Comparison of ENCODE assay signal across 17 cellular contexts in genomic region chr12:7972734-7973488, GRCh38. TPM values are rescaled to one million over a fixed set of nuclear protein-coding genes. Genes with fewer than 3 reads are reported as not detected.
DNase-seq lines count a peak whose midpoint lies in the region; ATAC-seq, FAIRE-seq and TF ChIP-seq lines count a peak whose summit lies in the region.
"Had no signal": no experiment of that assay in that cellular context is flagged by ENCODE, and none has a peak within 500 bp of the region (broad histone marks: within the 10 kb centered on the region; RNA-seq: fewer than 3 reads in every experiment).

No MANE protein-coding gene starts in this region.

- no peak for ATAC-seq in CD4-positive, alpha-beta T cell (ENCODE audit: poor library complexity)
- ATAC-seq in GM23338: no peak
- ATAC-seq in HG02759 (IDR thresholded peaks at IDR 0.05; ENCODE audit: unreplicated experiment): no peak
- ATAC-seq: gastroesophageal sphincter had no signal

- no peak for FAIRE-seq in HTR-8/SVneo (lab: Jason Lieb, UNC)
- FAIRE-seq: G401.6, islet of Langerhans, TTC549 had no signal

- H3K27me3 Mint-ChIP-seq in CD4-positive, alpha-beta T cell: no peaks in the 10 kb centered on the region
- H3K27me3 Mint-ChIP-seq in GM23338 (ENCODE audit: insufficient read depth, low read depth, poor library complexity) (peaks cover 12% of the 10 kb centered on the region), nephron (ENCODE audit: low read depth) (no peaks in the 10 kb centered on the region)
- H3K27me3 Mint-ChIP-seq in activated naive CD8-positive, alpha-beta T cell: no peaks in the 10 kb centered on the region

- no peaks in the 10 kb centered on the region for H3K9me3 ChIP-seq in CD4-positive, alpha-beta T cell (ENCODE audit: control insufficient read depth, low read length)
- H3K9me3 ChIP-seq in mesenchymal stem cell (ENCODE audit: control insufficient read depth, low read length) (no peaks in the 10 kb centered on the region), mammary epithelial cell (replicated peaks; ENCODE audit: insufficient read depth, low read length) (no peaks in the 10 kb centered on the region)
- H3K9me3 ChIP-seq: gastroesophageal sphincter, right lobe of liver had no signal

- peaks cover 36% of the 10 kb centered on the region for H3F3A ChIP-seq in GM23338 (replicated peaks; ENCODE audit: low read depth)

- H3K27ac ChIP-seq in CD4-positive, alpha-beta T cell (ENCODE audit: low read depth, low read length): no peak overlapping the region
- H3K27ac ChIP-seq in GM23338 (ENCODE audit: low read depth) (peak overlapping the region; percentile 84), mesenchymal stem cell (ENCODE audit: low read length, poor library complexity, severe bottlenecking) (no peak overlapping the region), mammary epithelial cell (ENCODE audit: insufficient read depth, low read depth, low read length) (no peak overlapping the region)
- H3K27ac ChIP-seq: gastroesophageal sphincter had no signal

- H3K4me2 ChIP-seq in GM23338 (peak overlapping the region; percentile 40), mesenchymal stem cell (ENCODE audit: low read length, poor library complexity, severe bottlenecking) (no peak overlapping the region), mammary epithelial cell (ENCODE audit: insufficient read depth, low read depth, low read length) (no peak overlapping the region)

- H3K9me2 ChIP-seq in GM23338 (ENCODE audit: insufficient read depth): no peaks in the 10 kb centered on the region

- H3K4me1 Mint-ChIP-seq in CD4-positive, alpha-beta T cell (ENCODE audit: low read depth): peaks cover 30% of the 10 kb centered on the region
- H3K4me1 Mint-ChIP-seq in GM23338 (peaks cover 49% of the 10 kb centered on the region), nephron (peaks cover 23% of the 10 kb centered on the region)
- H3K4me1 Mint-ChIP-seq in activated naive CD8-positive, alpha-beta T cell (ENCODE audit: low read depth): peaks cover 28% of the 10 kb centered on the region

- H3K4ac ChIP-seq in mesenchymal stem cell (ENCODE audit: low read depth in 1 of 2, low read length in 2 of 2): no peak overlapping the region

- H3K23ac ChIP-seq in mesenchymal stem cell (ENCODE audit: low read length in 2 of 2): no peak overlapping the region

- H3K4me3 Mint-ChIP-seq in CD4-positive, alpha-beta T cell: peak overlapping the region; percentile 77
- H3K4me3 Mint-ChIP-seq in GM23338 (peak overlapping the region; percentile 21; the same call in 1 of the 3 replicates), nephron (peak overlapping the region; percentile 31 to 40 (median 34))
- H3K4me3 Mint-ChIP-seq in activated naive CD8-positive, alpha-beta T cell: peak overlapping the region; percentile 81

- H3K9me3 Mint-ChIP-seq in CD4-positive, alpha-beta T cell: no peaks in the 10 kb centered on the region
- H3K9me3 Mint-ChIP-seq in GM23338 (no peaks in the 10 kb centered on the region; the same call in 2 of the 3 replicates), nephron (no peaks in the 10 kb centered on the region)
- H3K9me3 Mint-ChIP-seq in activated naive CD8-positive, alpha-beta T cell (ENCODE audit: low read depth): no peaks in the 10 kb centered on the region

- H3K36me3 Mint-ChIP-seq in CD4-positive, alpha-beta T cell (ENCODE audit: low read depth): peaks cover 5% of the 10 kb centered on the region
- H3K36me3 Mint-ChIP-seq in GM23338 (ENCODE audit: low read depth): 0 out of 3 replicates have a peak, but pooled peaks cover 3% of the 10 kb centered on the region
- H3K36me3 Mint-ChIP-seq in activated naive CD8-positive, alpha-beta T cell: peaks cover 2% of the 10 kb centered on the region
- H3K36me3 Mint-ChIP-seq in nephron (ENCODE audit: low read depth): no peaks in the 10 kb centered on the region

- no peak overlapping the region for H3K14ac ChIP-seq in mesenchymal stem cell (ENCODE audit: low read length in 2 of 2)

- H3K36me3 ChIP-seq in GM23338 (ENCODE audit: insufficient read depth) (no peaks in the 10 kb centered on the region), mesenchymal stem cell (ENCODE audit: control insufficient read depth in 1 of 2, insufficient read depth in 2 of 2, low read depth in 1 of 2, low read length in 2 of 2) (no peaks in the 10 kb centered on the region), mammary epithelial cell (ENCODE audit: insufficient read depth, low read length) (no peaks in the 10 kb centered on the region)
- H3K36me3 ChIP-seq: gastroesophageal sphincter, right lobe of liver had no signal

- no peak overlapping the region for H4K8ac ChIP-seq in mesenchymal stem cell (ENCODE audit: low read length)

- peak overlapping the region in 1 of 2 experiments; percentile 21 for H3K18ac ChIP-seq in mesenchymal stem cell (ENCODE audit: low read depth in 1 of 2, low read length in 2 of 2)

- H2BK120ac ChIP-seq in mesenchymal stem cell (ENCODE audit: low read depth, low read length): no peak overlapping the region

- H4K91ac ChIP-seq in mesenchymal stem cell (ENCODE audit: low read length): no peak overlapping the region

- H2BK12ac ChIP-seq in mesenchymal stem cell (ENCODE audit: low read length in 2 of 2): no peak overlapping the region

- in situ Hi-C loops in mammary epithelial cell (cut with MboI; ENCODE audit: low sequenced_read_pairs in 2 of 2): no loop called here

- H3K9ac ChIP-seq in mesenchymal stem cell (ENCODE audit: low read length) (no peak overlapping the region), mammary epithelial cell (ENCODE audit: insufficient read depth, low read length) (no peak overlapping the region)

- H3K27me3 ChIP-seq in CD4-positive, alpha-beta T cell (ENCODE audit: control insufficient read depth, insufficient read depth, low read length): no peaks in the 10 kb centered on the region
- H3K27me3 ChIP-seq in GM23338 (ENCODE audit: insufficient read depth) (no peaks in the 10 kb centered on the region), mesenchymal stem cell (ENCODE audit: control insufficient read depth in 1 of 2, insufficient read depth in 1 of 2, low read length in 2 of 2) (no peaks in the 10 kb centered on the region), mammary epithelial cell (ENCODE audit: insufficient read depth, low read length) (no peaks in the 10 kb centered on the region)
- H3K27me3 ChIP-seq: gastroesophageal sphincter, right lobe of liver had no signal

- H3K79me2 ChIP-seq in GM23338 (replicated peaks; ENCODE audit: insufficient read depth) (peaks cover 15% of the 10 kb centered on the region), mammary epithelial cell (ENCODE audit: insufficient read depth, low read length) (no peaks in the 10 kb centered on the region)

- no peaks in the 10 kb centered on the region for H4K20me1 ChIP-seq in GM23338 (replicated peaks; ENCODE audit: insufficient read depth)
- H4K20me1 ChIP-seq in mammary epithelial cell (ENCODE audit: insufficient read depth, low read length): no peaks in the 10 kb centered on the region

- dilution Hi-C loops in mammary epithelial cell (cut with HindIII; ENCODE audit: low sequenced_read_pairs): no loop called here

- no peak for DNase-seq in CD4-positive, alpha-beta T cell
- DNase-seq in GM23338 (ENCODE audit: low spot score) (no peak), mesenchymal stem cell (no peak), HTR-8/SVneo (ENCODE audit: insufficient read length, low spot score) (no peak), mammary epithelial cell (no peak)
- DNase-seq: effector CD8-positive, alpha-beta T cell; NCI-H1930; NCI-H774; right lobe of liver; substantia nigra had no signal

- BruUV-seq in mammary epithelial cell (replicated peaks; lab: Mats Ljungman, UMichigan): no TSS peak

- H2AFZ ChIP-seq in GM23338: no peak overlapping the region
- no peak overlapping the region for H2AFZ ChIP-seq in mesenchymal stem cell (ENCODE audit: low read depth, low read length)
- H2AFZ ChIP-seq in mammary epithelial cell (ENCODE audit: low read depth, low read length): no peak overlapping the region

- CTCF ChIA-PET in CD4-positive, alpha-beta T cell (lab: Charles Lee): interaction anchor here (0.7 to 2.8 kb wide), 3 partner anchors 18 to 40 kb away, joined by 3 to 11 read pairs (median 3); no protein-coding TSS in a partner anchor
- CTCF ChIA-PET in mammary epithelial cell (lab: Charles Lee; ENCODE audit: low non-redundant PET): no interaction called here

- H3K4me1 ChIP-seq in GM23338 (ENCODE audit: insufficient read depth) (peaks cover 73% of the 10 kb centered on the region), mesenchymal stem cell (ENCODE audit: control insufficient read depth, insufficient read depth, low read depth, low read length) (peaks cover 1% of the 10 kb centered on the region), mammary epithelial cell (ENCODE audit: insufficient read depth, low read length) (peaks cover 15% of the 10 kb centered on the region)

- TF ChIP-seq CTCF in CD4-positive, alpha-beta T cell (IDR thresholded peaks at IDR 0.05): no peak
- TF ChIP-seq CTCF in GM23338 (conservative IDR thresholded peaks at IDR 0.05; ENCODE audit: low read depth in 2 of 2) (no peak), nephron (IDR thresholded peaks at IDR 0.05; ENCODE audit: unreplicated experiment in 3 of 3) (no peak), mammary epithelial cell (conservative IDR thresholded peaks at IDR 0.05 in 1 of 2, IDR thresholded peaks at IDR 0.05 in 1 of 2; ENCODE audit: extremely low read depth in 1 of 2, insufficient read depth in 1 of 2, low read depth in 1 of 2, low read length in 2 of 2) (no peak)

- H2BK15ac ChIP-seq in mesenchymal stem cell (ENCODE audit: low read depth, poor library complexity, severe bottlenecking): no peak overlapping the region

- peak overlapping the region; percentile 92 for H3K27ac Mint-ChIP-seq in CD4-positive, alpha-beta T cell
- H3K27ac Mint-ChIP-seq in GM23338 (peak overlapping the region; percentile 62), nephron (peak overlapping the region; percentile 53 to 91 (median 87))
- H3K27ac Mint-ChIP-seq in activated naive CD8-positive, alpha-beta T cell: peak overlapping the region; percentile 93

- POLR2A ChIA-PET in CD4-positive, alpha-beta T cell (lab: Charles Lee): interaction anchor here (1.2 to 5.7 kb wide), 2 partner anchors 38 to 54 kb away, joined by 3 to 125 read pairs; partner anchors contain the start of gene SLC2A3

- no peak overlapping the region for H2AK5ac ChIP-seq in mesenchymal stem cell (ENCODE audit: low read length, severe bottlenecking)

- WGBS in mesenchymal stem cell: 95% methylated on average over 15 of the region's 19 CpGs
- 94% methylated on average over 17 of the region's 19 CpGs for WGBS in mammary epithelial cell (ENCODE audit: low coverage, missing lambda C conversion rate)

- intact Hi-C loops in CD4-positive, alpha-beta T cell (cut with DNase I, micrococcal nuclease): loop anchor here in 1 of 2 experiments (1.0 kb wide), 1 partner anchor 41 kb away; no protein-coding TSS in a partner anchor
- intact Hi-C loops in mammary epithelial cell (cut with micrococcal nuclease): no loop called here

- H3K79me1 ChIP-seq in mesenchymal stem cell (replicated peaks; ENCODE audit: low read length, poor library complexity, severe bottlenecking): no peaks in the 10 kb centered on the region

- H3K4me3 ChIP-seq in GM23338 (no peak overlapping the region), mesenchymal stem cell (ENCODE audit: insufficient read depth in 1 of 2, low read depth in 1 of 2, low read length in 2 of 2) (no peak overlapping the region), mammary epithelial cell (replicated peaks in 1 of 3; ENCODE audit: insufficient read depth in 1 of 3, low read depth in 2 of 3, low read length in 3 of 3) (no peak overlapping the region)
- H3K4me3 ChIP-seq: gastroesophageal sphincter, right lobe of liver had no signal

- H2BK5ac ChIP-seq in mesenchymal stem cell (ENCODE audit: low read depth, low read length, poor library complexity, severe bottlenecking): no peak overlapping the region

RNA-seq across cellular contexts. Expression of gene SLC2A3, which starts 36.9 kb away (rescaled TPM):
- total RNA-seq in CD4-positive, alpha-beta T cell: 100 to 1,000 TPM; 929 to 939 TPM
- 388 and 451 TPM in 2 replicates for total RNA-seq in GM23338 (2014; rRNA removed; shearing (Covaris generic))
- 199 and 208 TPM in 2 replicates for polyA plus RNA-seq in GM23338 (2016; fragmentation: Nextera tagmentation; extraction: Ambion mirVana)
- 117 TPM for polyA plus RNA-seq in mesenchymal stem cell (2013, experiment 1 of 2)
- polyA plus RNA-seq in mesenchymal stem cell (2013, experiment 2 of 2): 119 TPM
- total RNA-seq in mammary epithelial cell: 10 to 100 TPM in 1 of 2 donors, 1 to 10 TPM in 1; 5.6 to 12.5 TPM
- polyA plus RNA-seq in mammary epithelial cell: 36.6 TPM
- 113 TPM for polyA minus RNA-seq in mammary epithelial cell

RNA-seq across cellular contexts. Expression of gene FOXJ2, which starts 59.6 kb away (rescaled TPM):
- total RNA-seq in CD4-positive, alpha-beta T cell: 10 to 100 TPM; 36.3 to 38.5 TPM
- total RNA-seq in GM23338 (2014; rRNA removed; shearing (Covaris generic)): 7.8 and 10.4 TPM in 2 replicates
- polyA plus RNA-seq in GM23338 (2016; fragmentation: Nextera tagmentation; extraction: Ambion mirVana): 4.1 and 4.9 TPM in 2 replicates
- 12.5 TPM for polyA plus RNA-seq in mesenchymal stem cell (2013, experiment 1 of 2)
- 11.9 TPM for polyA plus RNA-seq in mesenchymal stem cell (2013, experiment 2 of 2)
- 10 to 100 TPM in 1 of 2 donors, 1 to 10 TPM in 1; 7.2 to 16.4 TPM for total RNA-seq in mammary epithelial cell
- 5.1 TPM for polyA plus RNA-seq in mammary epithelial cell
- polyA minus RNA-seq in mammary epithelial cell: 18.9 TPM

Comparison
In these comparisons a context has a peak if more than half of its experiments do, and no peak if none do; other contexts are left out.
1. H3K4me3 Mint-ChIP-seq: peak in every context shown above with its lines; median percentile 81 in activated naive CD8-positive, alpha-beta T cell; 77 in CD4-positive, alpha-beta T cell; 34 in nephron; 21 in GM23338.
2. RNA of gene SLC2A3, which starts 36.9 kb away (total RNA-seq): 929 to 939 TPM in CD4-positive, alpha-beta T cell and 388 to 451 TPM in GM23338; 5.6 to 12.5 TPM in mammary epithelial cell; every median in the first group is over 10 times any median in the second.
3. Peak in every context shown above with its lines, with median percentiles within 50 percentile points of each other: H3K27ac Mint-ChIP-seq.